33 cellular contexts compared by ENCODE assay signal in genomic region chr16:8901318-8901861, GRCh38. TPM values are rescaled to one million over a fixed set of nuclear protein-coding genes. Genes with fewer than 3 reads are reported as not detected.
"Had no signal": no experiment of that assay in that cellular context is flagged by ENCODE, and none has a peak within 500 bp of the region (broad histone marks: within the 10 kb centered on the region; RNA-seq: fewer than 3 reads in every experiment).

No MANE protein-coding gene starts in this region.

- H3K4me1 ChIP-seq: ascending aorta, body of pancreas had no signal

- H3K9me3 Mint-ChIP-seq: activated CD8-positive, alpha-beta T cell treated with anti-CD3 and anti-CD28 coated beads for 36 hours; activated T-helper 17 cell treated with anti-CD3 and anti-CD28 coated beads, Interleukin-2, amount 50 U/mL, for 72 hours; T-cell had no signal

- ATAC-seq: activated CD4-positive, alpha-beta T cell treated with anti-CD3 and anti-CD28 coated beads for 36 hours; activated CD8-positive, alpha-beta T cell treated with anti-CD3 and anti-CD28 coated beads for 36 hours; activated T-helper 17 cell treated with anti-CD3 and anti-CD28 coated beads, Interleukin-2, amount 50 U/mL, for 72 hours; body of pancreas; Panc1; Right ventricle myocardium inferior; T-cell had no signal

- FAIRE-seq: bronchial epithelial cell, TTC549 had no signal

- H3K4me3 ChIP-seq: ascending aorta, body of pancreas, MG63, SK-N-MC had no signal

- H3K27me3 Mint-ChIP-seq: activated CD4-positive, alpha-beta T cell treated with anti-CD3 and anti-CD28 coated beads for 36 hours; activated CD8-positive, alpha-beta T cell treated with anti-CD3 and anti-CD28 coated beads for 36 hours; activated T-helper 17 cell treated with anti-CD3 and anti-CD28 coated beads, Interleukin-2, amount 50 U/mL, for 72 hours; T-cell had no signal

- H3K27ac ChIP-seq: ascending aorta, body of pancreas, SK-N-MC, WERI-Rb-1 had no signal

- H3K9me3 ChIP-seq: ascending aorta, body of pancreas, MG63 had no signal

- H3K27me3 ChIP-seq: ascending aorta, body of pancreas, MG63 had no signal

- H3K27ac Mint-ChIP-seq: activated CD4-positive, alpha-beta T cell treated with anti-CD3 and anti-CD28 coated beads for 36 hours; activated CD8-positive, alpha-beta T cell treated with anti-CD3 and anti-CD28 coated beads for 36 hours had no signal

- H3K4me3 Mint-ChIP-seq: activated CD4-positive, alpha-beta T cell treated with anti-CD3 and anti-CD28 coated beads for 36 hours; activated CD8-positive, alpha-beta T cell treated with anti-CD3 and anti-CD28 coated beads for 36 hours; activated T-helper 17 cell treated with anti-CD3 and anti-CD28 coated beads, Interleukin-2, amount 50 U/mL, for 72 hours; T-cell had no signal

- DNase-seq: activated CD4-positive, alpha-beta T cell treated with anti-CD3 and anti-CD28 coated beads for 36 hours; activated CD8-positive, alpha-beta memory T cell treated with anti-CD3 and anti-CD28 coated beads, Interleukin-2, amount 50 U/mL, for 4 hours; activated CD8-positive, alpha-beta T cell treated with anti-CD3 and anti-CD28 coated beads for 36 hours; activated gamma-delta T cell; activated naive CD4-positive, alpha-beta T cell treated with anti-CD3 and anti-CD28 coated beads, Interleukin-2, amount 50 U/mL, for 16 hours; amniotic stem cell; body of pancreas; central memory CD4-positive, alpha-beta T cell; MG63; MV-4-11; NCI-H1092 treated with DMSO at 0.1 percent for 48 hours; NCI-H1417 treated with DMSO at 0.1 percent for 48 hours; NCI-H1694; NCI-H2029; NCI-H2107; NCI-H2171 treated with DMSO at 0.1 percent for 48 hours; NCI-H345; NCI-H510A; NCI-H526 treated with DMSO at 0.1 percent for 48 hours; NCI-H82; OCI-M1; RPMI8226; T-cell; T-helper 2 cell; T1000; WERI-Rb-1 had no signal

- H3K4me1 Mint-ChIP-seq: activated CD4-positive, alpha-beta T cell treated with anti-CD3 and anti-CD28 coated beads for 36 hours; activated T-helper 17 cell treated with anti-CD3 and anti-CD28 coated beads, Interleukin-2, amount 50 U/mL, for 72 hours; T-cell had no signal

RNA-seq across cellular contexts. Expression of gene LITAFD, which starts 19.2 kb away (rescaled TPM):
- total RNA-seq: activated CD4-positive, alpha-beta T cell treated with anti-CD3 and anti-CD28 coated beads for 36 hours; activated CD8-positive, alpha-beta T cell treated with anti-CD3 and anti-CD28 coated beads for 36 hours; activated T-helper 17 cell treated with anti-CD3 and anti-CD28 coated beads, Interleukin-2, amount 50 U/mL, for 72 hours; ascending aorta; body of pancreas; bronchial epithelial cell; Right ventricle myocardium inferior; T-cell had no signal
